3 cellular contexts compared by ENCODE assay signal in genomic region chr15:56286213-56286612, GRCh38.
TF ChIP-seq lines count a peak whose summit lies in the region.

No MANE protein-coding gene starts in this region.

TF ChIP-seq in liver, 16 proteins besides CTCF, POLR2A, EP300 and RAD21:
- no peak for TF ChIP-seq YY1 (IDR thresholded peaks at IDR 0.05)

TF ChIP-seq in HepG2, 621 proteins besides CTCF, POLR2A, EP300 and RAD21:
- TF ChIP-seq KLF11 (CRISPR knock-in tag; IDR thresholded peaks at IDR 0.05) = no peak
- no peak for TF ChIP-seq MIXL1 (CRISPR knock-in tag; IDR thresholded peaks at IDR 0.05)
- TF ChIP-seq PAWR (CRISPR knock-in tag; IDR thresholded peaks at IDR 0.05; ENCODE audit: borderline replicate concordance) = no peak
- no peak for TF ChIP-seq BCL6 (CRISPR knock-in tag; IDR thresholded peaks at IDR 0.05)
- TF ChIP-seq PATZ1 (CRISPR knock-in tag; IDR thresholded peaks at IDR 0.05) = no peak
- no peak for TF ChIP-seq PCBP1 (IDR thresholded peaks at IDR 0.05; ENCODE audit: borderline replicate concordance, low read depth, low read length)
- TF ChIP-seq NFRKB (IDR thresholded peaks at IDR 0.05) = no peak
- no peak for TF ChIP-seq NPAS2 (CRISPR knock-in tag; IDR thresholded peaks at IDR 0.05; ENCODE audit: borderline replicate concordance)
- no peak for TF ChIP-seq ZNF24 (IDR thresholded peaks at IDR 0.05)
- no peak for TF ChIP-seq BHLHE40 (IDR thresholded peaks at IDR 0.05; ENCODE audit: low read length)
- TF ChIP-seq ATF7 (IDR thresholded peaks at IDR 0.05) = no peak
- TF ChIP-seq ATF7 (CRISPR knock-in tag; IDR thresholded peaks at IDR 0.05) = no peak
- TF ChIP-seq HMGA1 (CRISPR knock-in tag; conservative IDR thresholded peaks at IDR 0.05) = no peak
- TF ChIP-seq SAFB2 (CRISPR knock-in tag; IDR thresholded peaks at IDR 0.05; ENCODE audit: borderline replicate concordance, low read depth) = no peak
- TF ChIP-seq ZNF597 (CRISPR knock-in tag; IDR thresholded peaks at IDR 0.05) = no peak
- TF ChIP-seq WIZ (CRISPR knock-in tag; IDR thresholded peaks at IDR 0.05) = no peak
- TF ChIP-seq KDM3A (CRISPR knock-in tag; IDR thresholded peaks at IDR 0.05; ENCODE audit: low read depth) = no peak
- TF ChIP-seq DPF2 (CRISPR knock-in tag; IDR thresholded peaks at IDR 0.05; ENCODE audit: borderline replicate concordance, low read depth) = no peak
- no peak for TF ChIP-seq DNMT1 (CRISPR knock-in tag; IDR thresholded peaks at IDR 0.05)
- no peak for TF ChIP-seq ZNF281 (CRISPR knock-in tag; IDR thresholded peaks at IDR 0.05; ENCODE audit: borderline replicate concordance)

TF ChIP-seq in H1, 55 proteins besides CTCF, POLR2A, EP300 and RAD21:
- TF ChIP-seq CHD1 (IDR thresholded peaks at IDR 0.05; ENCODE audit: low read depth, low read length) (no peak), YY1 (IDR thresholded peaks at IDR 0.05; ENCODE audit: low read depth, low read length) (no peak), EGR1 (IDR thresholded peaks at IDR 0.05; ENCODE audit: borderline replicate concordance, low read depth, low read length) (no peak), KDM1A (IDR thresholded peaks at IDR 0.05; ENCODE audit: borderline replicate concordance, low read length) (no peak), ASH2L (IDR thresholded peaks at IDR 0.05; ENCODE audit: low read length) (no peak), TCF12 (IDR thresholded peaks at IDR 0.05; ENCODE audit: low read depth, low read length) (no peak), CHD2 (IDR thresholded peaks at IDR 0.05; ENCODE audit: low read length) (no peak), CBX8 (IDR thresholded peaks at IDR 0.05; ENCODE audit: borderline replicate concordance, low read depth, low read length) (no peak)
